Comparison of ENCODE assay signal across 13 cellular contexts in the genomic region with DNA sequence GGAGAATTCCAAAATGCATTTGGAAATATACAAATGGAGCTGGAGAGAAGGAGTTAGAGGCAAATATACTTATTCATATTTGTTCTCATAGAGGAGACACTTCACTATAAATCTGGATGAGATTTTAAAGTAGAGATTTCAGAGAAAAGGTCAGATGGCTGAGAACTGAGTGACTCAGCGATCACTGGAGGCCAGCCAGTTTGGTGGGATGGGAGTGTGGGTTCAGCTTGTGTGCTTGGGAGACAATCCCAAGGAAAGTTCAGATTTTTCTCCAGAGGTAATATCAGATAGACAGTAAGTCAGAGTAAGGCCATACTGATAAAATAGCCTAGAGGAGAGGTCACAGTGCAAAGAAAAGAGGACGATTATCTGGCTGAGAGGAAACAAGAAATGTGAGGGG.
DNase-seq lines count a peak whose midpoint lies in the region; ATAC-seq and TF ChIP-seq lines count a peak whose summit lies in the region.
"Had no signal": no experiment of that assay in that cellular context is flagged by ENCODE, and none has a peak within 500 bp of the region (broad histone marks: within the 10 kb centered on the region; RNA-seq: fewer than 3 reads in every experiment).

No MANE protein-coding gene starts in this region.

- CTCF ChIA-PET in BJ (lab: Yijun Ruan, JAX), result interaction anchor here (0.6 to 1.4 kb wide), 4 partner anchors 14 to 123 kb away, joined by 3 to 4 read pairs (median 3); no protein-coding TSS in a partner anchor

- peaks cover 2% of the 10 kb centered on the region; the same call in 1 of the 2 replicates for H3K36me3 ChIP-seq in BJ (ENCODE audit: control insufficient read depth, insufficient read depth, low read length)
- H3K36me3 ChIP-seq: thoracic aorta had no signal

- no peak overlapping the region for H3K4me3 ChIP-seq in BJ (ENCODE audit: low read depth, low read length)
- H3K4me3 ChIP-seq in fibroblast of mammary gland (ENCODE audit: control insufficient read depth, low read depth, low read length), result no peak overlapping the region
- H3K4me3 ChIP-seq: thoracic aorta had no signal

- ATAC-seq in omental fat pad (ENCODE audit: low FRiP score) (peak; percentile 94), HG03354 (IDR thresholded peaks at IDR 0.05; ENCODE audit: poor library complexity, severe bottlenecking, unreplicated experiment) (no peak), HG03469 (IDR thresholded peaks at IDR 0.05; ENCODE audit: unreplicated experiment) (no peak)

- POLR2A ChIA-PET in BJ (lab: Charles Lee), result no interaction called here

- no peak for TF ChIP-seq CTCF in BJ (IDR thresholded peaks at IDR 0.05; ENCODE audit: insufficient read depth, low read depth, low read length)
- no peak for TF ChIP-seq CTCF in fibroblast of mammary gland (conservative IDR thresholded peaks at IDR 0.05; ENCODE audit: control insufficient read depth, insufficient read depth, low read depth, low read length)
- no peak for TF ChIP-seq CTCF in omental fat pad (IDR thresholded peaks at IDR 0.05)

- H3K27me3 ChIP-seq in BJ (ENCODE audit: control insufficient read depth, insufficient read depth, low read length), result no peaks in the 10 kb centered on the region

- DNase-seq in BJ (ENCODE audit: low read depth) (peak; percentile 26), OCI-M2 (lab: John Stamatoyannopoulos, UW; ENCODE audit: unreplicated experiment) (peak; percentile 56), fibroblast of mammary gland (ENCODE audit: low read depth) (peak; percentile 87), omental fat pad (ENCODE audit: low spot score) (peak; percentile 59), NCI-H1048 (lab: John Stamatoyannopoulos, UW) (no peak), RPMI8226 (no peak)
- DNase-seq: activated effector memory CD4-positive, alpha-beta T cell treated with anti-CD3 and anti-CD28 coated beads, Interleukin-2, amount 50 U/mL, for 16 hours; CD4-positive, alpha-beta T cell; NCI-H1092; stimulated activated CD4-positive, alpha-beta T cell treated with anti-CD3 and anti-CD28 coated beads, Interleukin-4, amount 100 ng/mL, for 1 hour had no signal

Comparison
In these comparisons a context has a peak if more than half of its experiments do, and no peak if none do; other contexts are left out.
1. DNase-seq: peak in BJ (single experiment), OCI-M2 (single experiment), fibroblast of mammary gland (single experiment) and omental fat pad (single experiment); none in NCI-H1048 (single experiment) and RPMI8226 (single experiment).